ENCODE assay signal across 32 cellular contexts in the genomic region with DNA sequence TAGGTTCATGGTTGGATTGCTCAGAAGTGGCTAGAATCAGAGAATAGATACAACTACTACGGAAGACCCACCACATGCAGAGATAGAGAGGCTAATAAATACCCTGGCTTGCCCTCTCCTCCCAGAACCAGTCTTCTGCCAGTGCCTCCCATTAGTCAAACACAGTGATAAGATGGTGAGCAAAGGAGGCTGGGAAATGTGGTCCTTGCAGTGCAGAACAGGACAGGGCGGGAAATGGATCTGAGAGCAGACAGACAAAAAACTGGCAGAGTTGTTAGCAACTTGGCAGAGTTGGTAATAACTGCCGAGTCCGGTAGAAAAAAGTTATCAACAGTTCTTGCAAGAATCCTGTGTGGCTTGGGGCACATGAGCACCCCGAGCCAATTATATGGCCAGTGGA. TPM values are rescaled to one million over a fixed set of nuclear protein-coding genes. Genes with fewer than 3 reads are reported as not detected.
"Had no signal": no experiment of that assay in that cellular context is flagged by ENCODE, and none has a peak within 500 bp of the region (broad histone marks: within the 10 kb centered on the region; RNA-seq: fewer than 3 reads in every experiment).

No MANE protein-coding gene starts in this region.

- ATAC-seq: natural killer cell; psoas muscle; right lobe of liver; stimulated activated naive B cell treated with anti-CD40 and anti-IgM and Interleukin-4, amounts not matched to agents 10 μg/mL and 1 μg/mL and 100 μg/mL, for 72 hours; stimulated activated naive CD8-positive, alpha-beta T cell treated with anti-CD3 and anti-CD28 coated beads, Interleukin-15, Interleukin-2, amounts not matched to agents 100 U/mL and 50 U/mL, for 24 hours had no signal

- H3K4me3 ChIP-seq: hepatocyte, left ventricle myocardium inferior, lung, neural progenitor cell, psoas muscle, right lobe of liver, smooth muscle cell, stomach, testis, thyroid gland, transverse colon, upper lobe of left lung, vagina had no signal

- H3K9me3 ChIP-seq: left ventricle myocardium inferior, psoas muscle, right lobe of liver, testis, thyroid gland, transverse colon, upper lobe of left lung, vagina had no signal

- H3K27me3 ChIP-seq: testis, vagina had no signal

- H3K9ac ChIP-seq: neural progenitor cell, parathyroid adenoma had no signal

- H3K4me2 ChIP-seq: hepatocyte, neural progenitor cell, smooth muscle cell had no signal

- DNase-seq: islet precursor cell; left ventricle myocardium inferior; mesendoderm; naive B cell; natural killer cell; nephron progenitor cell; psoas muscle; right lobe of liver; stimulated activated CD4-positive, alpha-beta T cell treated with anti-CD3 and anti-CD28 coated beads, Interleukin-15, amount 100 ng/mL, for 24 hours; stimulated activated CD4-positive, alpha-beta T cell treated with anti-CD3 and anti-CD28 coated beads, Interleukin-2, amount 100 ng/mL, for 24 hours; stimulated activated CD4-positive, alpha-beta T cell treated with anti-CD3 and anti-CD28 coated beads, Interleukin-4, amount 100 ng/mL, for 1 hour; stimulated activated naive B cell treated with anti-CD40 and anti-IgM and Interleukin-4, amounts not matched to agents 10 μg/mL and 1 μg/mL and 100 μg/mL, for 72 hours; stimulated activated naive CD8-positive, alpha-beta T cell treated with anti-CD3 and anti-CD28 coated beads, Interleukin-15, Interleukin-2, amounts not matched to agents 100 U/mL and 50 U/mL, for 24 hours; stomach; thyroid gland; transverse colon; upper lobe of left lung had no signal

- H3K79me2 ChIP-seq: hepatocyte, parathyroid adenoma had no signal

- H3K36me3 ChIP-seq: left ventricle myocardium inferior, neural progenitor cell, right lobe of liver, stomach, thyroid gland, transverse colon, upper lobe of left lung, vagina had no signal

- H3K4me1 ChIP-seq: neural progenitor cell, parathyroid adenoma, psoas muscle, testis had no signal

- H3K27ac Mint-ChIP-seq: mesothelial cell of epicardium; naive B cell; natural killer cell; neural progenitor cell; stimulated activated naive B cell treated with anti-CD40 and anti-IgM and Interleukin-4, amounts not matched to agents 10 μg/mL and 1 μg/mL and 100 μg/mL, for 72 hours had no signal

- H3K27ac ChIP-seq: hepatocyte, left ventricle myocardium inferior, neural progenitor cell, parathyroid adenoma, psoas muscle, right lobe of liver, stomach, testis, thyroid gland, transverse colon, upper lobe of left lung, vagina had no signal

- H3K4me3 Mint-ChIP-seq: mesothelial cell of epicardium; naive B cell; natural killer cell; neural progenitor cell; stimulated activated naive B cell treated with anti-CD40 and anti-IgM and Interleukin-4, amounts not matched to agents 10 μg/mL and 1 μg/mL and 100 μg/mL, for 72 hours had no signal

- H2AFZ ChIP-seq: hepatocyte, neural progenitor cell, parathyroid adenoma had no signal

RNA-seq across cellular contexts. Expression of gene KLK1, which starts 8.7 kb away (rescaled TPM):
- total RNA-seq: kidney epithelial cell, mononuclear cell, natural killer cell, right lobe of liver, skeletal muscle tissue, urinary bladder, vagina had no signal
- polyA plus RNA-seq: smooth muscle cell had no signal

RNA-seq across cellular contexts. Expression of gene KLK15, which starts 18.5 kb away (rescaled TPM):
- total RNA-seq: hepatocyte, kidney epithelial cell, left ventricle myocardium inferior, lower leg skin, lung, mesothelial cell of epicardium, mononuclear cell, natural killer cell, omental fat pad, posterior vena cava, psoas muscle, right lobe of liver, skeletal muscle tissue, smooth muscle cell, stomach, upper lobe of left lung, urinary bladder, vagina had no signal
- polyA plus RNA-seq: hepatocyte, lung, psoas muscle, smooth muscle cell, stomach, urinary bladder had no signal

RNA-seq across cellular contexts. Expression of gene ACP4, which starts 24.7 kb away (rescaled TPM):
- total RNA-seq: hepatocyte, kidney epithelial cell, left ventricle myocardium inferior, lung, mesothelial cell of epicardium, mononuclear cell, natural killer cell, omental fat pad, posterior vena cava, psoas muscle, skeletal muscle tissue, smooth muscle cell, stomach, thyroid gland, transverse colon, upper lobe of left lung, urinary bladder, vagina had no signal
- polyA plus RNA-seq: hepatocyte, lung, psoas muscle, stomach, urinary bladder had no signal

RNA-seq across cellular contexts. Expression of gene KLK3, which starts 39.8 kb away (rescaled TPM):
- total RNA-seq: hepatocyte, kidney epithelial cell, left ventricle myocardium inferior, lung, mesothelial cell of epicardium, natural killer cell, omental fat pad, posterior vena cava, psoas muscle, right lobe of liver, skeletal muscle tissue, smooth muscle cell, urinary bladder, vagina had no signal
- polyA plus RNA-seq: hepatocyte, lung, psoas muscle, smooth muscle cell, stomach, urinary bladder had no signal

RNA-seq across cellular contexts. Expression of gene GPR32, which starts 44.6 kb away (rescaled TPM):
- total RNA-seq: hepatocyte, kidney epithelial cell, left ventricle myocardium inferior, lower leg skin, lung, mesothelial cell of epicardium, mononuclear cell, natural killer cell, omental fat pad, posterior vena cava, psoas muscle, right lobe of liver, skeletal muscle tissue, smooth muscle cell, stomach, testis, thyroid gland, transverse colon, upper lobe of left lung, urinary bladder, vagina had no signal
- polyA plus RNA-seq: hepatocyte, lung, psoas muscle, smooth muscle cell, stomach, urinary bladder had no signal
